ENCODE assay signal across 21 cellular contexts in genomic region chr2:151795646-151796240, GRCh38.
"Had no signal": no experiment of that assay in that cellular context is flagged by ENCODE, and none has a peak within 500 bp of the region (broad histone marks: within the 10 kb centered on the region; RNA-seq: fewer than 3 reads in every experiment).

No MANE protein-coding gene starts in this region.

- ATAC-seq: stimulated activated effector memory CD8-positive, alpha-beta T cell treated with anti-CD3 and anti-CD28 coated beads, Interleukin-12 subunit alpha, Interleukin-12 subunit beta, amount 100 ng/mL, for 72 hours had no signal

- H3K4me3 ChIP-seq: esophagus muscularis mucosa, sigmoid colon, thyroid gland had no signal

- H3K9me3 Mint-ChIP-seq: nephron progenitor cell; stimulated activated effector memory CD8-positive, alpha-beta T cell treated with anti-CD3 and anti-CD28 coated beads, Interleukin-12 subunit alpha, Interleukin-12 subunit beta, amount 100 ng/mL, for 72 hours had no signal

- H3K4me1 Mint-ChIP-seq: nephron progenitor cell had no signal

- H3K27me3 ChIP-seq: esophagus muscularis mucosa, sigmoid colon, thyroid gland had no signal

- H3K27ac ChIP-seq: esophagus muscularis mucosa, sigmoid colon, thyroid gland had no signal

- DNase-seq: activated CD4-positive, alpha-beta T cell treated with anti-CD3 and anti-CD28 coated beads, Interleukin-2, amount 50 U/mL, for 1 hour; activated CD4-positive, CD25-positive, alpha-beta regulatory T cell; activated CD8-positive, alpha-beta memory T cell treated with anti-CD3 and anti-CD28 coated beads for 24 hours; activated naive CD8-positive, alpha-beta T cell treated with anti-CD3 and anti-CD28 coated beads for 36 hours; central memory CD4-positive, alpha-beta T cell; cortex of kidney; effector CD4-positive, alpha-beta T cell; foreskin fibroblast; glutamatergic neuron; kidney glomerular epithelial cell; mesendoderm; nephron progenitor cell; sigmoid colon; stimulated activated CD4-positive, alpha-beta T cell treated with anti-CD3 and anti-CD28 coated beads, Interleukin-2, amount 100 ng/mL, for 24 hours; thyroid gland had no signal

- FAIRE-seq: urothelium cell line had no signal

- H3K27ac Mint-ChIP-seq: activated naive CD8-positive, alpha-beta T cell treated with anti-CD3 and anti-CD28 coated beads for 36 hours; activated T-helper 1 cell treated with anti-CD3 and anti-CD28 coated beads, Interleukin-12 subunit alpha, Interleukin-12 subunit beta, Interleukin-2, Interleukin-4 antibody, amounts not matched to agents 30 ng/mL and 10 ng/mL and 1 ng/mL, durations not matched to agents 14 hours and 24 hours and 36 hours; nephron progenitor cell; stimulated activated effector memory CD8-positive, alpha-beta T cell treated with anti-CD3 and anti-CD28 coated beads, Interleukin-12 subunit alpha, Interleukin-12 subunit beta, amount 100 ng/mL, for 72 hours; T-helper 2 cell treated with Interferon-gamma antibody and Interleukin-4, amounts not matched to agents 5 μg/mL and 100 μg/mL, for 36 hours had no signal

- H3K4me3 Mint-ChIP-seq: activated naive CD8-positive, alpha-beta T cell treated with anti-CD3 and anti-CD28 coated beads for 36 hours; activated T-helper 1 cell treated with anti-CD3 and anti-CD28 coated beads, Interleukin-12 subunit alpha, Interleukin-12 subunit beta, Interleukin-2, Interleukin-4 antibody, amounts not matched to agents 30 ng/mL and 10 ng/mL and 1 ng/mL, durations not matched to agents 14 hours and 24 hours and 36 hours; brain; nephron progenitor cell; stimulated activated effector memory CD8-positive, alpha-beta T cell treated with anti-CD3 and anti-CD28 coated beads, Interleukin-12 subunit alpha, Interleukin-12 subunit beta, amount 100 ng/mL, for 72 hours; T-helper 2 cell treated with Interferon-gamma antibody and Interleukin-4, amounts not matched to agents 5 μg/mL and 100 μg/mL, for 36 hours had no signal

- H3K4me1 ChIP-seq: esophagus muscularis mucosa, sigmoid colon had no signal

- H3K27me3 Mint-ChIP-seq: activated naive CD8-positive, alpha-beta T cell treated with anti-CD3 and anti-CD28 coated beads for 36 hours; brain had no signal
